Comparison of ENCODE assay signal across 15 cellular contexts in genomic region chr4:83232087-83232486, GRCh38. TPM values are rescaled to one million over a fixed set of nuclear protein-coding genes. Genes with fewer than 3 reads are reported as not detected.
DNase-seq lines count a peak whose midpoint lies in the region; ATAC-seq and TF ChIP-seq lines count a peak whose summit lies in the region.
"Had no signal": no experiment of that assay in that cellular context is flagged by ENCODE, and none has a peak within 500 bp of the region (broad histone marks: within the 10 kb centered on the region; RNA-seq: fewer than 3 reads in every experiment).

No MANE protein-coding gene starts in this region.

- CTCF ChIA-PET in activated CD8-positive, alpha-beta T cell treated with anti-CD3 and anti-CD28 coated beads for 36 hours (lab: Charles Lee): interaction anchor here (1.2 kb wide), 1 partner anchor 21 kb away, joined by 3 read pairs; no protein-coding TSS in a partner anchor
- CTCF ChIA-PET in naive thymus-derived CD4-positive, alpha-beta T cell (lab: Charles Lee): interaction anchor here (0.9 to 1.0 kb wide), 2 partner anchors 118 to 120 kb away, joined by 3 to 4 read pairs; partner anchors contain the start of gene PLAC8

- no peak for TF ChIP-seq CTCF in activated CD8-positive, alpha-beta T cell treated with anti-CD3 and anti-CD28 coated beads for 36 hours (IDR thresholded peaks at IDR 0.05)

- H3K4me3 Mint-ChIP-seq in T-helper 1 cell treated with Interleukin-12 subunit alpha and Interleukin-12 subunit beta and Interleukin-4 antibody, amounts not matched to agents 30 μg/mL and 1 μg/mL, for 36 hours: peak overlapping the region; percentile 15
- H3K4me3 Mint-ChIP-seq in activated CD8-positive, alpha-beta T cell treated with anti-CD3 and anti-CD28 coated beads for 36 hours: no peak overlapping the region
- H3K4me3 Mint-ChIP-seq in naive thymus-derived CD4-positive, alpha-beta T cell: peak overlapping the region in 7 of 10 donors; percentile 13 to 60 (median 45)

- peaks cover 41% of the 10 kb centered on the region for H3K27me3 Mint-ChIP-seq in T-helper 1 cell treated with Interleukin-12 subunit alpha and Interleukin-12 subunit beta and Interleukin-4 antibody, amounts not matched to agents 30 μg/mL and 1 μg/mL, for 36 hours (ENCODE audit: low read depth)
- H3K27me3 Mint-ChIP-seq in activated CD8-positive, alpha-beta T cell treated with anti-CD3 and anti-CD28 coated beads for 36 hours: peaks cover 2% of the 10 kb centered on the region
- H3K27me3 Mint-ChIP-seq in naive thymus-derived CD4-positive, alpha-beta T cell: peaks cover 0 to 36% (median 0%) of the 10 kb centered on the region in 5 donors

- no peaks in the 10 kb centered on the region for H3K9me3 ChIP-seq in naive thymus-derived CD4-positive, alpha-beta T cell (ENCODE audit: control insufficient read depth in 2 of 3, low read length in 3 of 3)
- H3K9me3 ChIP-seq: A549, stomach had no signal

- H3K9me3 Mint-ChIP-seq in T-helper 1 cell treated with Interleukin-12 subunit alpha and Interleukin-12 subunit beta and Interleukin-4 antibody, amounts not matched to agents 30 μg/mL and 1 μg/mL, for 36 hours: no peaks in the 10 kb centered on the region
- no peaks in the 10 kb centered on the region for H3K9me3 Mint-ChIP-seq in activated CD8-positive, alpha-beta T cell treated with anti-CD3 and anti-CD28 coated beads for 36 hours
- peaks cover 0 to 4% (median 0%) of the 10 kb centered on the region in 11 donors for H3K9me3 Mint-ChIP-seq in naive thymus-derived CD4-positive, alpha-beta T cell

- intact Hi-C loops in activated CD8-positive, alpha-beta T cell treated with anti-CD3 and anti-CD28 coated beads for 36 hours (cut with micrococcal nuclease): loop anchor here (5.0 to 10.0 kb wide), 2 partner anchors 120 to 327 kb away; partner anchors contain the start of genes PLAC8 and THAP9
- intact Hi-C loops in naive thymus-derived CD4-positive, alpha-beta T cell (cut with micrococcal nuclease): loop anchor here (1.0 to 10.0 kb wide), 2 partner anchors 9 to 1757 kb away; partner anchors contain the start of gene RASGEF1B (in 1 of the 2)

- H3K27ac ChIP-seq in naive thymus-derived CD4-positive, alpha-beta T cell (ENCODE audit: low read depth, low read length): no peak overlapping the region
- H3K27ac ChIP-seq: A549, stomach had no signal

- ATAC-seq in activated CD8-positive, alpha-beta T cell treated with anti-CD3 and anti-CD28 coated beads for 36 hours: no peak
- no peak for ATAC-seq in naive thymus-derived CD4-positive, alpha-beta T cell
- no peak for ATAC-seq in left lobe of liver
- ATAC-seq: A549 had no signal

- H3K36me3 Mint-ChIP-seq in T-helper 1 cell treated with Interleukin-12 subunit alpha and Interleukin-12 subunit beta and Interleukin-4 antibody, amounts not matched to agents 30 μg/mL and 1 μg/mL, for 36 hours (ENCODE audit: low read depth): peaks cover 22% of the 10 kb centered on the region
- H3K36me3 Mint-ChIP-seq in activated CD8-positive, alpha-beta T cell treated with anti-CD3 and anti-CD28 coated beads for 36 hours (ENCODE audit: low read depth): peaks cover 13% of the 10 kb centered on the region
- H3K36me3 Mint-ChIP-seq in naive thymus-derived CD4-positive, alpha-beta T cell: peaks cover 0 to 38% (median 0%) of the 10 kb centered on the region in 5 donors

- DNase-seq in T-helper 1 cell: no peak
- DNase-seq in ELR (ENCODE audit: low read depth): peak; percentile 13
- DNase-seq in activated CD8-positive, alpha-beta T cell treated with anti-CD3 and anti-CD28 coated beads for 36 hours: no peak
- no peak for DNase-seq in naive thymus-derived CD4-positive, alpha-beta T cell
- DNase-seq in GOT3 (lab: John Stamatoyannopoulos, UW): no peak
- no peak for DNase-seq in left lobe of liver (ENCODE audit: low spot score)
- DNase-seq in amygdala (lab: John Stamatoyannopoulos, UW): no peak
- DNase-seq: activated gamma-delta T cell treated with Interleukin-2 at 50 U/mL for 16 hours, NCI-H1092 treated with DMSO at 0.1 percent for 48 hours, NCI-H345, stomach, SW 1271 had no signal

- no peak overlapping the region for H3K4me3 ChIP-seq in naive thymus-derived CD4-positive, alpha-beta T cell (ENCODE audit: low read length)
- H3K4me3 ChIP-seq: A549, lung, stomach had no signal

- no peaks in the 10 kb centered on the region for H3K27me3 ChIP-seq in naive thymus-derived CD4-positive, alpha-beta T cell (ENCODE audit: control insufficient read depth in 2 of 2, insufficient read depth in 2 of 2, low read length in 2 of 2)
- H3K27me3 ChIP-seq: stomach had no signal

- H3K36me3 ChIP-seq in naive thymus-derived CD4-positive, alpha-beta T cell (ENCODE audit: control insufficient read depth in 2 of 3, insufficient read depth in 3 of 3, low read length in 3 of 3): no peaks in the 10 kb centered on the region
- H3K36me3 ChIP-seq: stomach had no signal

- POLR2A ChIA-PET in activated CD8-positive, alpha-beta T cell treated with anti-CD3 and anti-CD28 coated beads for 36 hours (lab: Charles Lee): interaction anchor here (1.1 kb wide), 2 partner anchors 9 to 12 kb away, joined by 3 to 4 read pairs; no protein-coding TSS in a partner anchor
- POLR2A ChIA-PET in naive thymus-derived CD4-positive, alpha-beta T cell (lab: Charles Lee): no interaction called here

- peaks cover 29 to 38% of the 10 kb centered on the region in 2 donors for H3K4me1 ChIP-seq in naive thymus-derived CD4-positive, alpha-beta T cell (ENCODE audit: control insufficient read depth in 2 of 2, insufficient read depth in 2 of 2, low read length in 2 of 2)
- H3K4me1 ChIP-seq: A549 had no signal

- H3K27ac Mint-ChIP-seq in T-helper 1 cell treated with Interleukin-12 subunit alpha and Interleukin-12 subunit beta and Interleukin-4 antibody, amounts not matched to agents 30 μg/mL and 1 μg/mL, for 36 hours: peak overlapping the region; percentile 54
- peak overlapping the region; percentile 60 for H3K27ac Mint-ChIP-seq in activated CD8-positive, alpha-beta T cell treated with anti-CD3 and anti-CD28 coated beads for 36 hours
- peak overlapping the region; percentile 50 to 86 (median 72) for H3K27ac Mint-ChIP-seq in naive thymus-derived CD4-positive, alpha-beta T cell

- peaks cover 55% of the 10 kb centered on the region for H3K4me1 Mint-ChIP-seq in T-helper 1 cell treated with Interleukin-12 subunit alpha and Interleukin-12 subunit beta and Interleukin-4 antibody, amounts not matched to agents 30 μg/mL and 1 μg/mL, for 36 hours (ENCODE audit: low read depth)
- peaks cover 49% of the 10 kb centered on the region for H3K4me1 Mint-ChIP-seq in activated CD8-positive, alpha-beta T cell treated with anti-CD3 and anti-CD28 coated beads for 36 hours (ENCODE audit: low read depth)
- peaks cover 46 to 62% (median 53%) of the 10 kb centered on the region in 7 donors for H3K4me1 Mint-ChIP-seq in naive thymus-derived CD4-positive, alpha-beta T cell

RNA-seq across cellular contexts. Expression of gene COQ2, which starts 52.5 kb away (rescaled TPM):
- 10 to 100 TPM; 18.3 to 20.3 TPM for total RNA-seq in activated CD8-positive, alpha-beta T cell treated with anti-CD3 and anti-CD28 coated beads for 36 hours
- 10 to 100 TPM in 3 of 5 experiments, 1 to 10 TPM in 2; 7.2 to 12.7 (median 10.2) TPM for total RNA-seq in naive thymus-derived CD4-positive, alpha-beta T cell
- 1 to 10 TPM; 3.6 to 4.3 TPM for polyA plus RNA-seq in naive thymus-derived CD4-positive, alpha-beta T cell
- total RNA-seq in left lobe of liver: 10.3 TPM
